Comparison of ENCODE assay signal across 36 cellular contexts in genomic region chr6:35924146-35924545, GRCh38. TPM values are rescaled to one million over a fixed set of nuclear protein-coding genes. Genes with fewer than 3 reads are reported as not detected.
DNase-seq lines count a peak whose midpoint lies in the region; ATAC-seq, FAIRE-seq and TF ChIP-seq lines count a peak whose summit lies in the region.
"Had no signal": no experiment of that assay in that cellular context is flagged by ENCODE, and none has a peak within 500 bp of the region (broad histone marks: within the 10 kb centered on the region; RNA-seq: fewer than 3 reads in every experiment).

No MANE protein-coding gene starts in this region.

- no peak overlapping the region for H3K27ac Mint-ChIP-seq in neural crest cell (ENCODE audit: unreplicated experiment)
- H3K27ac Mint-ChIP-seq in CD8-positive, alpha-beta memory T cell = no peak overlapping the region
- H3K27ac Mint-ChIP-seq: B cell; CD14-positive monocyte; CD4-positive, alpha-beta memory T cell; CD4-positive, alpha-beta T cell; CD8-positive, alpha-beta T cell had no signal

- BruUV-seq in HepG2 (replicated peaks; lab: Mats Ljungman, UMichigan) = no TSS peak
- BruUV-seq in K562 (replicated peaks; lab: Mats Ljungman, UMichigan) = no TSS peak

- H3K36me3 ChIP-seq in HepG2 (replicated peaks in 1 of 2; ENCODE audit: control insufficient read depth in 1 of 2, insufficient read depth in 2 of 2, low read length in 2 of 2) = no peaks in the 10 kb centered on the region; a peak in 1 of 5 replicates
- H3K36me3 ChIP-seq in right lobe of liver = no peaks in the 10 kb centered on the region
- peaks cover 0 to 6% of the 10 kb centered on the region in 2 experiments; a peak in 1 of 3 replicates for H3K36me3 ChIP-seq in HEK293 (ENCODE audit: control insufficient read depth in 2 of 2, insufficient read depth in 1 of 2, low read length in 2 of 2)
- H3K36me3 ChIP-seq in K562 (ENCODE audit: control insufficient read depth, insufficient read depth, low read length) = peaks cover 5% of the 10 kb centered on the region
- H3K36me3 ChIP-seq in CD8-positive, alpha-beta memory T cell (ENCODE audit: insufficient read depth, low read length) = no peaks in the 10 kb centered on the region
- H3K36me3 ChIP-seq: BLaER1; BLaER1 treated with 17β-estradiol and CSF1 and Interleukin-3, amounts not matched to agents 10 nM and 100 nM had no signal

- H3K36me3 Mint-ChIP-seq in neural crest cell (ENCODE audit: low read depth) = no peaks in the 10 kb centered on the region
- H3K36me3 Mint-ChIP-seq in CD8-positive, alpha-beta memory T cell = peaks cover 0 to 10% (median 0%) of the 10 kb centered on the region in 3 donors
- H3K36me3 Mint-ChIP-seq: CD4-positive, CD25-positive, alpha-beta regulatory T cell had no signal

- no peaks in the 10 kb centered on the region for H3K9me3 ChIP-seq in HepG2 (ENCODE audit: low read length)
- H3K9me3 ChIP-seq in right lobe of liver = no peaks in the 10 kb centered on the region
- no peaks in the 10 kb centered on the region for H3K9me3 ChIP-seq in HEK293 (ENCODE audit: control insufficient read depth, insufficient read depth, low read depth, low read length)
- no peaks in the 10 kb centered on the region for H3K9me3 ChIP-seq in K562 (replicated peaks; ENCODE audit: control insufficient read depth, insufficient read depth, low read depth, low read length)
- no peaks in the 10 kb centered on the region for H3K9me3 ChIP-seq in CD8-positive, alpha-beta memory T cell (ENCODE audit: low read length)
- H3K9me3 ChIP-seq: A549; BE2C; BLaER1; BLaER1 treated with 17β-estradiol and CSF1 and Interleukin-3, amounts not matched to agents 10 nM and 100 nM; Caco-2 had no signal

- H3K4me1 Mint-ChIP-seq in neural crest cell = peaks cover 12% of the 10 kb centered on the region
- H3K4me1 Mint-ChIP-seq in CD8-positive, alpha-beta memory T cell = peaks cover 17 to 20% (median 19%) of the 10 kb centered on the region in 3 donors

- TF ChIP-seq POLR2A in HepG2 (IDR thresholded peaks at IDR 0.05; ENCODE audit: insufficient read depth in 1 of 2, low read depth in 2 of 2, low read length in 2 of 2) (no peak), right lobe of liver (IDR thresholded peaks at IDR 0.05) (no peak), K562 (conservative IDR thresholded peaks at IDR 0.05) (no peak)

- DNase-seq in HepG2 (ENCODE audit: low spot score) (no peak), right lobe of liver (no peak), K562 (ENCODE audit: extremely low read depth in 1 of 4, low spot score in 3 of 4) (no peak), neural crest cell (ENCODE audit: low read depth, low spot score) (no peak), HK-2 (ENCODE audit: unreplicated experiment) (no peak), NCI-H1436 treated with DMSO at 0.1 percent for 48 hours (lab: John Stamatoyannopoulos, UW) (no peak)
- DNase-seq in CD8-positive, alpha-beta memory T cell = no peak
- DNase-seq: 8988T; ACHN; AML-193; BE2C; C1 segment of cervical spinal cord; Caco-2; Calu3; CD4-positive, alpha-beta memory T cell; CD4-positive, alpha-beta T cell; CD4-positive, CD25-positive, alpha-beta regulatory T cell; CD8-positive, alpha-beta T cell; COR-L47; DMS 273 treated with DMSO at 0.1 percent for 48 hours; DMS153; DMS53; DMS79; DMS79 treated with DMSO at 0.1 percent for 48 hours; DND-41; EL had no signal

- H3K27me3 ChIP-seq in HepG2 (ENCODE audit: control insufficient read depth in 1 of 2, insufficient read depth in 2 of 2, low read length in 2 of 2) (no peaks in the 10 kb centered on the region; a peak in 1 of 5 replicates), right lobe of liver (no peaks in the 10 kb centered on the region), K562 (ENCODE audit: control insufficient read depth in 2 of 2, insufficient read depth in 2 of 2, low read length in 2 of 2) (no peaks in the 10 kb centered on the region)
- H3K27me3 ChIP-seq in CD8-positive, alpha-beta memory T cell (ENCODE audit: insufficient read depth, low read length, poor library complexity, severe bottlenecking) = no peaks in the 10 kb centered on the region
- H3K27me3 ChIP-seq: BE2C; BLaER1; BLaER1 treated with 17β-estradiol and CSF1 and Interleukin-3, amounts not matched to agents 10 nM and 100 nM had no signal

- peak overlapping the region; percentile 79 for H3K4me3 Mint-ChIP-seq in neural crest cell
- H3K4me3 Mint-ChIP-seq in CD8-positive, alpha-beta memory T cell = peak overlapping the region in 1 of 7 donors; percentile 77
- H3K4me3 Mint-ChIP-seq: B cell; CD14-positive monocyte; CD8-positive, alpha-beta T cell had no signal

- CTCF ChIA-PET in HepG2 (lab: Yijun Ruan, JAX; ENCODE audit: low intra/inter-chr PET ratio, low total read pairs) = no interaction called here
- CTCF ChIA-PET in HEK293 (lab: Yijun Ruan, JAX) = interaction anchor here (0.7 kb wide), 1 partner anchor 171 kb away, joined by 3 read pairs; no protein-coding TSS in a partner anchor
- CTCF ChIA-PET in K562 (lab: Yijun Ruan, JAX; ENCODE audit: low intra/inter-chr PET ratio) = no interaction called here
- CTCF ChIA-PET in CD8-positive, alpha-beta memory T cell (lab: Charles Lee) = no interaction called here

- H3K4me1 ChIP-seq in HepG2 (ENCODE audit: insufficient read depth, low read length) = peaks cover 29% of the 10 kb centered on the region
- H3K4me1 ChIP-seq in right lobe of liver = peaks cover 0 to 11% (median 3%) of the 10 kb centered on the region in 4 donors
- no peaks in the 10 kb centered on the region for H3K4me1 ChIP-seq in HEK293 (ENCODE audit: control insufficient read depth, insufficient read depth, low read length)
- peaks cover 4 to 5% of the 10 kb centered on the region in 2 experiments; a peak in 3 of 5 replicates for H3K4me1 ChIP-seq in K562 (replicated peaks in 1 of 2; ENCODE audit: control insufficient read depth in 2 of 2, insufficient read depth in 2 of 2, low read length in 2 of 2)
- H3K4me1 ChIP-seq in CD8-positive, alpha-beta memory T cell (ENCODE audit: insufficient read depth, low read length) = peaks cover 15% of the 10 kb centered on the region
- H3K4me1 ChIP-seq: BE2C had no signal

- H3K79me2 ChIP-seq in HepG2 (ENCODE audit: insufficient read depth, low read length) (peaks cover 20% of the 10 kb centered on the region), K562 (ENCODE audit: control insufficient read depth, insufficient read depth, low read length) (peaks cover 37% of the 10 kb centered on the region)

- TF ChIP-seq CTCF in HepG2 (CRISPR knock-in tag; IDR thresholded peaks at IDR 0.05) (no peak), right lobe of liver (IDR thresholded peaks at IDR 0.05) (no peak), HEK293 (tag by site-specific recombination; IDR thresholded peaks at IDR 0.05) (no peak), K562 (IDR thresholded peaks at IDR 0.05 in 2 of 3, conservative IDR thresholded peaks at IDR 0.05 in 1 of 3; ENCODE audit: insufficient read depth in 2 of 3, low read depth in 1 of 3, low read length in 3 of 3) (no peak), neural crest cell (conservative IDR thresholded peaks at IDR 0.05) (no peak)

- H3K4me2 ChIP-seq in HepG2 (ENCODE audit: low read depth, low read length) (no peak overlapping the region), K562 (ENCODE audit: insufficient read depth, low read length) (no peak overlapping the region)
- H3K4me2 ChIP-seq: A549; BLaER1; BLaER1 treated with 17β-estradiol and CSF1 and Interleukin-3, amounts not matched to agents 10 nM and 100 nM had no signal

- H3K9ac ChIP-seq in HepG2 (ENCODE audit: insufficient read depth, low read depth, low read length) (no peak overlapping the region), K562 (ENCODE audit: insufficient read depth in 1 of 2, low read depth in 2 of 2, low read length in 2 of 2) (no peak overlapping the region)
- H3K9ac ChIP-seq: BLaER1; BLaER1 treated with 17β-estradiol and CSF1 and Interleukin-3, amounts not matched to agents 10 nM and 100 nM had no signal

- H4K20me1 ChIP-seq in HepG2 (ENCODE audit: insufficient read depth, low read length) = peaks cover 6% of the 10 kb centered on the region; the same call in 1 of the 2 replicates
- peaks cover 7% of the 10 kb centered on the region; the same call in 1 of the 2 replicates for H4K20me1 ChIP-seq in K562 (replicated peaks; ENCODE audit: control insufficient read depth, insufficient read depth, low read length)

- no peak overlapping the region for H3K4me3 ChIP-seq in HepG2 (replicated peaks in 1 of 3; ENCODE audit: insufficient read depth in 1 of 3, low read depth in 2 of 3, low read length in 3 of 3)
- no peak overlapping the region for H3K4me3 ChIP-seq in right lobe of liver
- H3K4me3 ChIP-seq in HEK293 (ENCODE audit: low read depth, low read length) = no peak overlapping the region
- H3K4me3 ChIP-seq in K562 = no peak overlapping the region
- no peak overlapping the region for H3K4me3 ChIP-seq in CD8-positive, alpha-beta memory T cell (ENCODE audit: low read length)
- H3K4me3 ChIP-seq: A549; BLaER1; BLaER1 treated with 17β-estradiol and CSF1 and Interleukin-3, amounts not matched to agents 10 nM and 100 nM had no signal

- H3K27me3 Mint-ChIP-seq in neural crest cell (ENCODE audit: low read depth) = peaks cover 3% of the 10 kb centered on the region
- H3K27me3 Mint-ChIP-seq in CD8-positive, alpha-beta memory T cell = peaks cover 0 to 6% of the 10 kb centered on the region in 2 donors
- H3K27me3 Mint-ChIP-seq: B cell; CD4-positive, alpha-beta memory T cell; CD4-positive, alpha-beta T cell; CD4-positive, CD25-positive, alpha-beta regulatory T cell had no signal

- H3K9me3 Mint-ChIP-seq in neural crest cell = no peaks in the 10 kb centered on the region
- no peaks in the 10 kb centered on the region for H3K9me3 Mint-ChIP-seq in CD8-positive, alpha-beta memory T cell
- H3K9me3 Mint-ChIP-seq: CD14-positive monocyte; CD4-positive, alpha-beta memory T cell; CD4-positive, alpha-beta T cell; CD4-positive, CD25-positive, alpha-beta regulatory T cell; CD8-positive, alpha-beta T cell had no signal

- FAIRE-seq in HepG2 (lab: Jason Lieb, UNC) (no peak), K562 (lab: Jason Lieb, UNC) (no peak)
- FAIRE-seq: A204.1, A549, D721Med had no signal

- POLR2A ChIA-PET in HepG2 (lab: Yijun Ruan, JAX) (interaction anchor here (0.6 to 1.0 kb wide), 2 partner anchors 103 to 106 kb away, joined by 3 to 4 read pairs; partner anchors contain the start of gene MAPK14), HEK293 (lab: Yijun Ruan, JAX) (interaction anchor here (1.8 kb wide), 1 partner anchor 104 kb away, joined by 5 read pairs; no protein-coding TSS in a partner anchor), K562 (lab: Yijun Ruan, JAX) (interaction anchor here (0.6 to 1.4 kb wide), 2 partner anchors 12 to 103 kb away, joined by 3 read pairs; partner anchors contain the start of gene MAPK14)
- POLR2A ChIA-PET in CD8-positive, alpha-beta memory T cell (lab: Charles Lee) = no interaction called here

- no peak overlapping the region for H2AFZ ChIP-seq in HepG2 (ENCODE audit: low read length)
- H2AFZ ChIP-seq in K562 (ENCODE audit: low read depth, low read length) = no peak overlapping the region

- no peak for ATAC-seq in HepG2
- no peak for ATAC-seq in right lobe of liver
- ATAC-seq in K562 = no peak
- ATAC-seq: A549; CD8-positive, alpha-beta T cell had no signal

- in situ Hi-C loops in HepG2 (cut with HindIII; ENCODE audit: extremely low pct_ligation_motif_present, low pct_unique_long_range_greater_than_20kb) (no loop called here), K562 (cut with MboI) (no loop called here)

- TF ChIP-seq EP300 in HepG2 (IDR thresholded peaks at IDR 0.05; ENCODE audit: low read depth in 2 of 2, low read length in 2 of 2) (no peak), HepG2 (CRISPR knock-in tag; IDR thresholded peaks at IDR 0.05; ENCODE audit: borderline replicate concordance) (no peak), K562 (IDR thresholded peaks at IDR 0.05; ENCODE audit: low read length) (no peak)

- TF ChIP-seq RAD21 in HepG2 (CRISPR knock-in tag; IDR thresholded peaks at IDR 0.05) (no peak), K562 (CRISPR knock-in tag; conservative IDR thresholded peaks at IDR 0.05 in 1 of 2, IDR thresholded peaks at IDR 0.05 in 1 of 2) (no peak)

- H3K9me1 ChIP-seq in K562 (ENCODE audit: control insufficient read depth, insufficient read depth, low read length) = no peaks in the 10 kb centered on the region

- intact Hi-C loops in HepG2 (cut with micrococcal nuclease; ENCODE audit: unreplicated experiment) (loop anchor here (5.0 kb wide), 2 partner anchors 103 to 1262 kb away; partner anchors contain the start of gene MAPK14), right lobe of liver (cut with DNase I) (no loop called here), K562 (cut with micrococcal nuclease) (no loop called here)

- H3K27ac ChIP-seq in HepG2 (ENCODE audit: extremely low read length, insufficient read depth, low read length) (no peak overlapping the region), right lobe of liver (no peak overlapping the region), HEK293 (ENCODE audit: extremely low read depth, low read depth, low read length) (no peak overlapping the region), K562 (ENCODE audit: extremely low read depth, low read depth, low read length) (no peak overlapping the region)
- no peak overlapping the region for H3K27ac ChIP-seq in CD8-positive, alpha-beta memory T cell (ENCODE audit: low read depth, low read length)
- H3K27ac ChIP-seq: 22Rv1; A549; BLaER1; BLaER1 treated with 17β-estradiol and CSF1 and Interleukin-3, amounts not matched to agents 10 nM and 100 nM; C4-2B had no signal

- 98% methylated on average over 1 of the region's 1 CpG for WGBS in HepG2 (ENCODE audit: low lambda C conversion rate)
- WGBS in right lobe of liver (ENCODE audit: insufficient coverage, low coverage, low lambda C conversion rate, missing lambda C conversion rate) = 80% methylated on average over 1 of the region's 1 CpG
- 76% methylated on average over 1 of the region's 1 CpG for WGBS in K562 (ENCODE audit: insufficient coverage, low coverage, missing lambda C conversion rate)

RNA-seq across cellular contexts. Expression of gene SRPK1, which starts 3.2 kb away (rescaled TPM):
- total RNA-seq in HepG2 (2016; rRNA removed; fragmentation: Illumina TruSeq; extraction: Trizol) = 142 and 184 TPM in 2 replicates
- 27.0 and 30.7 TPM in 2 replicates for total RNA-seq in HepG2 (2016; cell fraction: cytosol; rRNA removed; fragmentation: Illumina TruSeq; extraction: Trizol; ENCODE audit: low read depth)
- total RNA-seq in HepG2 (2016; cell fraction: insoluble cytoplasmic fraction; rRNA removed; fragmentation: Illumina TruSeq; extraction: Trizol) = 139 and 172 TPM in 2 replicates
- total RNA-seq in HepG2 (2016; cell fraction: membrane; rRNA removed; fragmentation: Illumina TruSeq; extraction: Trizol) = 53.8 and 63.2 TPM in 2 replicates
- total RNA-seq in HepG2 (2016; cell fraction: nucleus; rRNA removed; fragmentation: Illumina TruSeq; extraction: Trizol) = 163 and 181 TPM in 2 replicates
- polyA plus RNA-seq in HepG2 (2011; rRNA removed) = 50.6 and 56.4 TPM in 2 replicates
- 22.5 and 36.0 TPM in 2 replicates for polyA plus RNA-seq in HepG2 (2011; cell fraction: cytosol; rRNA removed)
- 66.5 and 79.9 TPM in 2 replicates for polyA plus RNA-seq in HepG2 (2011; cell fraction: nucleus; rRNA removed)
- polyA plus RNA-seq in HepG2 (2012) = 57.5 and 57.8 TPM in 2 replicates
- polyA plus RNA-seq in HepG2 (2016; cell fraction: cytosol; fragmentation: Illumina TruSeq; extraction: Trizol; ENCODE audit: low read depth) = 7.4 and 8.0 TPM in 2 replicates
- 125 and 129 TPM in 2 replicates for polyA plus RNA-seq in HepG2 (2016; cell fraction: insoluble cytoplasmic fraction; fragmentation: Illumina TruSeq; extraction: Trizol; ENCODE audit: low read depth)
- 21.8 and 23.6 TPM in 2 replicates for polyA plus RNA-seq in HepG2 (2016; cell fraction: membrane; fragmentation: Illumina TruSeq; extraction: Trizol; ENCODE audit: low read depth)
- 173 and 179 TPM in 2 replicates for polyA plus RNA-seq in HepG2 (2016; cell fraction: nucleus; fragmentation: Illumina TruSeq; extraction: Trizol; ENCODE audit: insufficient read depth, low read depth)
- 76.8 and 87.1 TPM in 2 replicates for polyA minus RNA-seq in HepG2 (2011; rRNA and poly(A)+ RNA removed; ENCODE audit: low replicate concordance)
- 63.8 and 80.5 TPM in 2 replicates for polyA minus RNA-seq in HepG2 (2011; cell fraction: cytosol; rRNA and poly(A)+ RNA removed)
- polyA minus RNA-seq in HepG2 (2011; cell fraction: nucleus; rRNA and poly(A)+ RNA removed) = 233 and 277 TPM in 2 replicates
- 10 to 100 TPM; 18.4 to 64.1 (median 26.4) TPM for total RNA-seq in right lobe of liver
- total RNA-seq in K562 (2011; cell fraction: chromatin; rRNA removed; ENCODE audit: low replicate concordance) = 323 and 660 TPM in 2 replicates
- 230 and 256 TPM in 2 replicates for total RNA-seq in K562 (2011; cell fraction: nucleolus; rRNA removed)
- total RNA-seq in K562 (2011; cell fraction: nucleoplasm; rRNA removed) = 346 and 443 TPM in 2 replicates
- total RNA-seq in K562 (2014; rRNA removed) = 150 and 159 TPM in 2 replicates
- total RNA-seq in K562 (2014; rRNA removed; fragmentation: Illumina TruSeq; extraction: Trizol) = 185 and 195 TPM in 2 replicates
- total RNA-seq in K562 (2015; rRNA removed; fragmentation: Illumina TruSeq; extraction: Trizol) = 164 and 183 TPM in 2 replicates
- 155 and 160 TPM in 2 replicates for total RNA-seq in K562 (2021)
- 95.8 and 140 TPM in 2 replicates for polyA plus RNA-seq in K562 (2011; rRNA removed)
- 30.0 and 51.6 TPM in 2 replicates for polyA plus RNA-seq in K562 (2011; cell fraction: cytosol; rRNA removed)
- polyA plus RNA-seq in K562 (2011; cell fraction: nucleus; rRNA removed) = 78.7 and 90.6 TPM in 2 replicates
- polyA plus RNA-seq in K562 (2012) = 49.0 and 82.7 TPM in 2 replicates
- polyA plus RNA-seq in K562 (2014; fragmentation: Illumina TruSeq; extraction: Trizol) = 134 and 167 TPM in 2 replicates
- 100 to 1,000 TPM in 1 of 2 experiments, 10 to 100 TPM in 1; 99.6 to 164 TPM for polyA plus RNA-seq in K562 (2014; fragmentation: Nextera tagmentation; extraction: Ambion mirVana)
- polyA plus RNA-seq in K562 (2014; rRNA removed) = 116 and 135 TPM in 2 replicates
- 308 and 311 TPM in 2 replicates for polyA minus RNA-seq in K562 (2011; rRNA and poly(A)+ RNA removed)
- 93.0 and 108 TPM in 2 replicates for polyA minus RNA-seq in K562 (2011; cell fraction: cytosol; rRNA and poly(A)+ RNA removed)
- 135 and 201 TPM in 2 replicates for polyA minus RNA-seq in K562 (2011; cell fraction: nucleus; rRNA and poly(A)+ RNA removed)
- total RNA-seq in neural crest cell = 105 and 113 TPM in 2 replicates
- 100 to 1,000 TPM; 114 TPM for total RNA-seq in CD8-positive, alpha-beta memory T cell
- polyA plus RNA-seq in CD8-positive, alpha-beta memory T cell = 49.1 TPM

Comparison
In these comparisons a context has a peak if more than half of its experiments do, and no peak if none do; other contexts are left out.
1. Of the 241 proteins assayed by ChIP-seq in both HepG2 and K562: peak only in HepG2: none; only in K562: none; in both: ZNF121; in neither: 240.